10 cellular contexts compared by ENCODE assay signal in genomic region chr2:144509548-144510205, GRCh38. TPM values are rescaled to one million over a fixed set of nuclear protein-coding genes. Genes with fewer than 3 reads are reported as not detected.
DNase-seq lines count a peak whose midpoint lies in the region; ATAC-seq and TF ChIP-seq lines count a peak whose summit lies in the region.
"Had no signal": no experiment of that assay in that cellular context is flagged by ENCODE, and none has a peak within 500 bp of the region (broad histone marks: within the 10 kb centered on the region; RNA-seq: fewer than 3 reads in every experiment).

No MANE protein-coding gene starts in this region.

- no peaks in the 10 kb centered on the region for H3K36me3 Mint-ChIP-seq in activated CD8-positive, alpha-beta T cell treated with anti-CD3 and anti-CD28 coated beads, Interleukin-2, amount 10 ng/mL, durations not matched to agents 7 days and 5 days (ENCODE audit: low read depth)

- H3K4me1 ChIP-seq in HUES6 (ENCODE audit: control insufficient read depth, insufficient read depth, low read length): peaks cover 86% of the 10 kb centered on the region
- H3K4me1 ChIP-seq in adrenal gland (replicated peaks in 1 of 2): peaks cover 79 to 83% of the 10 kb centered on the region in 2 donors
- peaks cover 14 to 96% of the 10 kb centered on the region in 2 donors for H3K4me1 ChIP-seq in left lung
- H3K4me1 ChIP-seq in stomach: peaks cover 0 to 68% (median 2%) of the 10 kb centered on the region in 4 donors

- CTCF ChIA-PET in activated CD8-positive, alpha-beta T cell treated with anti-CD3 and anti-CD28 coated beads, Interleukin-2, amount 10 ng/mL, durations not matched to agents 7 days and 5 days (lab: Charles Lee): no interaction called here

- WGBS in adrenal gland, 4 donors: 63 to 66% (median 64%) methylated on average over 6 of the region's 6 CpGs
- WGBS in stomach, 5 donors: 34 to 56% (median 41%) methylated on average over 6 of the region's 6 CpGs

- H3K4me1 Mint-ChIP-seq in activated CD8-positive, alpha-beta T cell treated with anti-CD3 and anti-CD28 coated beads, Interleukin-2, amount 10 ng/mL, durations not matched to agents 7 days and 5 days (ENCODE audit: low read depth): peaks cover 15% of the 10 kb centered on the region

- intact Hi-C loops in adrenal gland (cut with DNase I) (loop anchor here in 1 of 2 donors (10.0 kb wide), 1 partner anchor 45 kb away; no protein-coding TSS in a partner anchor), left lung (cut with DNase I) (loop anchor here in 1 of 2 donors (10.0 kb wide), 1 partner anchor 1075 kb away; no protein-coding TSS in a partner anchor), stomach (cut with DNase I; ENCODE audit: low total_unique reads) (no loop called here)

- TF ChIP-seq EP300 in stomach (IDR thresholded peaks at IDR 0.05): no peak

- H3K9me3 ChIP-seq in HUES6 (ENCODE audit: control insufficient read depth, insufficient read depth, low read depth, low read length): no peaks in the 10 kb centered on the region
- no peaks in the 10 kb centered on the region for H3K9me3 ChIP-seq in adrenal gland (replicated peaks in 1 of 3)
- no peaks in the 10 kb centered on the region for H3K9me3 ChIP-seq in left lung
- no peaks in the 10 kb centered on the region for H3K9me3 ChIP-seq in stomach

- no peak overlapping the region for H3K27ac Mint-ChIP-seq in activated CD8-positive, alpha-beta T cell treated with anti-CD3 and anti-CD28 coated beads, Interleukin-2, amount 10 ng/mL, durations not matched to agents 7 days and 5 days

- peaks cover 55% of the 10 kb centered on the region for H3K27me3 ChIP-seq in HUES6 (ENCODE audit: control insufficient read depth, insufficient read depth, low read length)
- no peaks in the 10 kb centered on the region for H3K27me3 ChIP-seq in adrenal gland
- peaks cover 0 to 37% of the 10 kb centered on the region in 2 donors for H3K27me3 ChIP-seq in left lung
- peaks cover 0 to 51% (median 25%) of the 10 kb centered on the region in 3 donors for H3K27me3 ChIP-seq in stomach

- TF ChIP-seq POLR2A in adrenal gland (IDR thresholded peaks at IDR 0.05): no peak
- TF ChIP-seq POLR2A in stomach (IDR thresholded peaks at IDR 0.05): no peak

- no peaks in the 10 kb centered on the region for H3K9me3 Mint-ChIP-seq in activated CD8-positive, alpha-beta T cell treated with anti-CD3 and anti-CD28 coated beads, Interleukin-2, amount 10 ng/mL, durations not matched to agents 7 days and 5 days (ENCODE audit: insufficient read depth)

- H3K4me3 ChIP-seq in HUES6 (ENCODE audit: low read depth, low read length): no peak overlapping the region
- H3K4me3 ChIP-seq in adrenal gland: no peak overlapping the region
- H3K4me3 ChIP-seq in left lung: no peak overlapping the region
- peak overlapping the region in 1 of 4 donors; percentile 11 for H3K4me3 ChIP-seq in stomach

- H3K4me3 Mint-ChIP-seq in activated CD8-positive, alpha-beta T cell treated with anti-CD3 and anti-CD28 coated beads, Interleukin-2, amount 10 ng/mL, durations not matched to agents 7 days and 5 days: no peak overlapping the region

- ATAC-seq in left lung: no peak
- ATAC-seq in activated CD8-positive, alpha-beta T cell treated with anti-CD3 and anti-CD28 coated beads, Interleukin-2, amount 10 ng/mL, durations not matched to agents 7 days and 5 days: no peak
- ATAC-seq in GM18861 (IDR thresholded peaks at IDR 0.05; ENCODE audit: unreplicated experiment): no peak

- H3K27ac ChIP-seq in HUES6 (ENCODE audit: low read depth, low read length) (peak overlapping the region; percentile 52; the same call in 1 of the 2 replicates), adrenal gland (peak overlapping the region; percentile 18 to 100 (median 99)), left lung (peak overlapping the region; percentile 98 to 99), stomach (peak overlapping the region in 4 of 5 donors; percentile 90 to 97 (median 93))

- H3K27me3 Mint-ChIP-seq in activated CD8-positive, alpha-beta T cell treated with anti-CD3 and anti-CD28 coated beads, Interleukin-2, amount 10 ng/mL, durations not matched to agents 7 days and 5 days (ENCODE audit: low read depth): peaks cover 22% of the 10 kb centered on the region

- POLR2A ChIA-PET in activated CD8-positive, alpha-beta T cell treated with anti-CD3 and anti-CD28 coated beads, Interleukin-2, amount 10 ng/mL, durations not matched to agents 7 days and 5 days (lab: Charles Lee): interaction anchor here (0.6 kb wide), 2 partner anchors 176 to 323 kb away, joined by 3 read pairs; no protein-coding TSS in a partner anchor

- H3K9ac ChIP-seq in HUES6 (ENCODE audit: low read length): no peak overlapping the region

- TF ChIP-seq CTCF in adrenal gland (IDR thresholded peaks at IDR 0.05): no peak
- TF ChIP-seq CTCF in left lung (IDR thresholded peaks at IDR 0.05): no peak
- TF ChIP-seq CTCF in stomach (IDR thresholded peaks at IDR 0.05): no peak

- DNase-seq in adrenal gland: no peak
- no peak for DNase-seq in left lung
- DNase-seq in stomach: no peak
- no peak for DNase-seq in RPMI8226
- DNase-seq in activated CD8-positive, alpha-beta T cell treated with anti-CD3 and anti-CD28 coated beads, Interleukin-2, amount 10 ng/mL, durations not matched to agents 7 days and 5 days: no peak
- DNase-seq in NCI-H2081 (lab: John Stamatoyannopoulos, UW): no peak
- DNase-seq: activated CD4-positive, alpha-beta T cell treated with anti-CD3 and anti-CD28 coated beads for 48 hours; NCI-H524 treated with DMSO at 0.1 percent for 48 hours had no signal

- H3K36me3 ChIP-seq in HUES6 (ENCODE audit: control insufficient read depth, insufficient read depth, low read length) (no peaks in the 10 kb centered on the region), adrenal gland (replicated peaks in 1 of 2) (no peaks in the 10 kb centered on the region), left lung (peaks cover 0 to 22% of the 10 kb centered on the region in 2 donors), stomach (no peaks in the 10 kb centered on the region)

RNA-seq across cellular contexts. Expression of gene ZEB2, which starts 10.2 kb away (rescaled TPM):
- total RNA-seq in adrenal gland (100 to 1,000 TPM in 7 of 8 donors, 10 to 100 TPM in 1; 91.0 to 226 (median 165) TPM), left lung (100 to 1,000 TPM; 141 to 272 TPM), stomach (100 to 1,000 TPM in 1 of 5 donors, 10 to 100 TPM in 4; 13.0 to 161 (median 53.6) TPM)
- polyA plus RNA-seq in adrenal gland (10 to 100 TPM; 29.0 to 95.8 (median 54.3) TPM), stomach (10 to 100 TPM; 10.7 to 48.0 (median 38.3) TPM)
- 1 to 10 TPM; 4.0 to 5.7 TPM for total RNA-seq in activated CD8-positive, alpha-beta T cell treated with anti-CD3 and anti-CD28 coated beads, Interleukin-2, amount 10 ng/mL, durations not matched to agents 7 days and 5 days
